In genomic region chr9:117636681-117637080, GRCh38 we compare ENCODE assay signal across 9 cellular contexts.
"Had no signal": no experiment of that assay in that cellular context is flagged by ENCODE, and none has a peak within 500 bp of the region (broad histone marks: within the 10 kb centered on the region; RNA-seq: fewer than 3 reads in every experiment).

No MANE protein-coding gene starts in this region.

- H3K4me1 Mint-ChIP-seq: GM23338, H9 had no signal

- H3K9me3 ChIP-seq: HAP-1 had no signal

- H3K4me1 ChIP-seq: HAP-1 had no signal

- H3K9ac ChIP-seq: GM23248 had no signal

- H3K4me2 ChIP-seq: GM23338 had no signal

- H3K4me3 ChIP-seq: GM23248, GM23338, HAP-1 had no signal

- H3K4me3 Mint-ChIP-seq: GM23338, H9, HFFc6 had no signal

- DNase-seq: GM23248, GOT3, H7, H9, HCEC 1CT, HFFc6 had no signal

- H3K9me3 Mint-ChIP-seq: H9, HFFc6 had no signal

- H3K27ac Mint-ChIP-seq: GM23338, H9, HFFc6 had no signal

- H3K36me3 ChIP-seq: HAP-1 had no signal

- ATAC-seq: GM23338, HCT116 had no signal

- H3K27ac ChIP-seq: GM23248 had no signal
